ENCODE assay signal across 16 cellular contexts in the genomic region with DNA sequence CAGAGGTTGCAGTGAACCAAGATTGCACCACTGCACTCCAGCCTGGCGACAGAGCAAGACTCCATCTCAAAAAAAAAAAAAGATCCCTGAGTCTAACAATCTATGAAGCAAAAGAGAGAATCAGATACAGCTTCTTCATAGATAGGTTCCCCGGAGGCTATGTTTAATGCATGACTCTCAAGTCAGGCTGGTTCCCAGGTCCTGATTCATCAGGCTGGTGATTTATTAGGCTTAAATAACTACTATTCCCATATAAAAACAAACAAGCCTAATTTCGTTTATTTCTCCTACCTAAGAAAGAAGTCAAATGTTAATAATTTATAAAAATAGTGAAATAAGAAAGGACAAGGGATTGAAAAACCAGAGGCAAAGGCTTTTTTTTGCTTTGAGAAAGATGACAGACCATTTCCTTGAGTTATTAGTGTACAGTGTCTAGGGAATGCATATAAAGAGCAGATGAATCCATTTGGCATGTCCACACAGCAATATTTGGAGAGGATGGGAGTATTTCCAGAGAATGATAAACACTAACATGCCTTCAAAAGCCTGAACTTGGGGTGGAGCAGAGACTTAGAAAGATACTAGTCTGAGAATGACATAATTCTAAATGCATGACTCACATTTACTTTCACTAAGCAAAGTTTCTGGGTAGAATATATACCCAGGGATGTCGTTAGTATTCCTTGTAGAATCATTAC.
A peak's percentile ranks its signal among the peaks of the same experiment; 100 is the strongest.
DNase-seq lines count a peak whose midpoint lies in the region; ATAC-seq and TF ChIP-seq lines count a peak whose summit lies in the region.
"Had no signal": no experiment of that assay in that cellular context is flagged by ENCODE, and none has a peak within 500 bp of the region (broad histone marks: within the 10 kb centered on the region; RNA-seq: fewer than 3 reads in every experiment).

No MANE protein-coding gene starts in this region.

- peaks cover 25% of the 10 kb centered on the region for H3K9me3 Mint-ChIP-seq in activated T-helper 2 cell treated with anti-CD3 and anti-CD28 coated beads, Interferon-gamma antibody, Interleukin-2, Interleukin-4, amounts not matched to agents 10 μg/mL and 5 μg/mL and 100 μg/mL, durations not matched to agents 14 hours and 24 hours and 36 hours

- DNase-seq in AG10803 (ENCODE audit: low read depth) = peak; percentile 88
- DNase-seq in NCI-H226 = peak; percentile 92
- peak; percentile 91 for DNase-seq in epithelial cell of prostate (ENCODE audit: low read depth, low spot score)
- no peak for DNase-seq in left lung
- no peak for DNase-seq in activated T-helper 2 cell treated with anti-CD3 and anti-CD28 coated beads, Interferon-gamma antibody, Interleukin-2, Interleukin-4, amounts not matched to agents 10 μg/mL and 5 μg/mL and 100 μg/mL, durations not matched to agents 14 hours and 24 hours and 36 hours (ENCODE audit: low spot score)
- no peak for DNase-seq in CD1c-positive myeloid dendritic cell (ENCODE audit: extremely low spot score)
- no peak for DNase-seq in dorsolateral prefrontal cortex
- DNase-seq: activated gamma-delta T cell treated with Interleukin-2 at 50 U/mL for 16 hours, C1 segment of cervical spinal cord, midbrain, NCI-H146, NCI-H526, SIG-M5 had no signal

- no peak overlapping the region for H3K27ac Mint-ChIP-seq in activated T-helper 2 cell treated with anti-CD3 and anti-CD28 coated beads, Interferon-gamma antibody, Interleukin-2, Interleukin-4, amounts not matched to agents 10 μg/mL and 5 μg/mL and 100 μg/mL, durations not matched to agents 14 hours and 24 hours and 36 hours

- intact Hi-C loops in left lung (cut with DNase I) (no loop called here), dorsolateral prefrontal cortex (cut with DNase I) (no loop called here)
- intact Hi-C loops in activated T-helper 2 cell treated with anti-CD3 and anti-CD28 coated beads, Interferon-gamma antibody, Interleukin-2, Interleukin-4, amounts not matched to agents 10 μg/mL and 5 μg/mL and 100 μg/mL, durations not matched to agents 14 hours and 24 hours and 36 hours (cut with micrococcal nuclease) = no loop called here

- H3K4me3 ChIP-seq in AG10803 (ENCODE audit: low read length) (no peak overlapping the region), left lung (no peak overlapping the region), dorsolateral prefrontal cortex (no peak overlapping the region)

- H3K27me3 Mint-ChIP-seq in activated T-helper 2 cell treated with anti-CD3 and anti-CD28 coated beads, Interferon-gamma antibody, Interleukin-2, Interleukin-4, amounts not matched to agents 10 μg/mL and 5 μg/mL and 100 μg/mL, durations not matched to agents 14 hours and 24 hours and 36 hours (ENCODE audit: low read depth) = peaks cover 19% of the 10 kb centered on the region

- H3K36me3 ChIP-seq in left lung = no peaks in the 10 kb centered on the region

- H3K4me1 ChIP-seq in left lung = peaks cover 0 to 4% of the 10 kb centered on the region in 2 donors
- H3K4me1 ChIP-seq: parathyroid adenoma had no signal

- H3K27ac ChIP-seq in epithelial cell of prostate = peak overlapping the region; percentile 58
- no peak overlapping the region for H3K27ac ChIP-seq in left lung
- H3K27ac ChIP-seq in dorsolateral prefrontal cortex = no peak overlapping the region
- H3K27ac ChIP-seq: KMS-11, parathyroid adenoma had no signal

- ATAC-seq in left lung (peak; percentile 52), GM19455 (IDR thresholded peaks at IDR 0.05; ENCODE audit: unreplicated experiment) (no peak)

- TF ChIP-seq CTCF in AG10803 (conservative IDR thresholded peaks at IDR 0.05; ENCODE audit: low read length) (no peak), left lung (IDR thresholded peaks at IDR 0.05) (no peak), dorsolateral prefrontal cortex (IDR thresholded peaks at IDR 0.05 in 54 of 56, conservative IDR thresholded peaks at IDR 0.05 in 2 of 56; ENCODE audit: low read depth in 1 of 56, partially characterized antibody in 56 of 56) (no peak)

- H3K4me3 Mint-ChIP-seq in activated T-helper 2 cell treated with anti-CD3 and anti-CD28 coated beads, Interferon-gamma antibody, Interleukin-2, Interleukin-4, amounts not matched to agents 10 μg/mL and 5 μg/mL and 100 μg/mL, durations not matched to agents 14 hours and 24 hours and 36 hours (ENCODE audit: low read depth) = no peak overlapping the region

- H3K36me3 Mint-ChIP-seq in activated T-helper 2 cell treated with anti-CD3 and anti-CD28 coated beads, Interferon-gamma antibody, Interleukin-2, Interleukin-4, amounts not matched to agents 10 μg/mL and 5 μg/mL and 100 μg/mL, durations not matched to agents 14 hours and 24 hours and 36 hours (ENCODE audit: low read depth) = no peaks in the 10 kb centered on the region

- H3K27me3 ChIP-seq in left lung = no peaks in the 10 kb centered on the region
- peaks cover 0 to 5% (median 0%) of the 10 kb centered on the region in 45 donors for H3K27me3 ChIP-seq in dorsolateral prefrontal cortex

- peaks cover 0 to 30% of the 10 kb centered on the region in 2 donors for H3K9me3 ChIP-seq in left lung

- no peaks in the 10 kb centered on the region for H3K4me1 Mint-ChIP-seq in activated T-helper 2 cell treated with anti-CD3 and anti-CD28 coated beads, Interferon-gamma antibody, Interleukin-2, Interleukin-4, amounts not matched to agents 10 μg/mL and 5 μg/mL and 100 μg/mL, durations not matched to agents 14 hours and 24 hours and 36 hours (ENCODE audit: low read depth)

Comparison
In these comparisons a context has a peak if more than half of its experiments do, and no peak if none do; other contexts are left out.
1. DNase-seq: peak in AG10803 (single experiment), NCI-H226 (single experiment) and epithelial cell of prostate (single experiment); none in left lung (0 of 2), activated T-helper 2 cell treated with anti-CD3 and anti-CD28 coated beads, Interferon-gamma antibody, Interleukin-2, Interleukin-4, amounts not matched to agents 10 μg/mL and 5 μg/mL and 100 μg/mL, durations not matched to agents 14 hours and 24 hours and 36 hours (single experiment), CD1c-positive myeloid dendritic cell (single experiment) and dorsolateral prefrontal cortex (0 of 10).